In genomic region chr12:88052686-88053085, GRCh38 we compare ENCODE assay signal across 8 cellular contexts. TPM values are rescaled to one million over a fixed set of nuclear protein-coding genes. Genes with fewer than 3 reads are reported as not detected.
A peak's percentile ranks its signal among the peaks of the same experiment; 100 is the strongest.
DNase-seq lines count a peak whose midpoint lies in the region; ATAC-seq and TF ChIP-seq lines count a peak whose summit lies in the region.

No MANE protein-coding gene starts in this region.

- H3K4me1 Mint-ChIP-seq in stimulated activated memory B cell treated with anti-CD40 and anti-IgM and Interleukin-4, amounts not matched to agents 10 μg/mL and 1 μg/mL and 100 μg/mL, for 72 hours: no peaks in the 10 kb centered on the region

- DNase-seq in Right ventricle myocardium superior (no peak), right atrium auricular region (ENCODE audit: low spot score) (no peak), NCI-H526 (lab: John Stamatoyannopoulos, UW) (peak; percentile 42 to 63), body of pancreas (peak; percentile 21 to 42 (median 30)), right lobe of liver (peak in 2 of 3 donors; percentile 26 to 51), GDM1 (lab: John Stamatoyannopoulos, UW) (no peak)

- no peak overlapping the region for H3K27ac ChIP-seq in right atrium auricular region
- H3K27ac ChIP-seq in body of pancreas: no peak overlapping the region
- H3K27ac ChIP-seq in right lobe of liver: no peak overlapping the region

- intact Hi-C loops in Right ventricle myocardium superior (cut with DNase I) (no loop called here), body of pancreas (cut with DNase I) (no loop called here), right lobe of liver (cut with DNase I) (no loop called here)

- H3K9me3 ChIP-seq in right atrium auricular region: no peaks in the 10 kb centered on the region
- H3K9me3 ChIP-seq in body of pancreas: no peaks in the 10 kb centered on the region
- H3K9me3 ChIP-seq in right lobe of liver: no peaks in the 10 kb centered on the region

- no peaks in the 10 kb centered on the region for H3K27me3 Mint-ChIP-seq in stimulated activated memory B cell treated with anti-CD40 and anti-IgM and Interleukin-4, amounts not matched to agents 10 μg/mL and 1 μg/mL and 100 μg/mL, for 72 hours

- no peak for TF ChIP-seq POLR2A in body of pancreas (IDR thresholded peaks at IDR 0.05)
- no peak for TF ChIP-seq POLR2A in right lobe of liver (IDR thresholded peaks at IDR 0.05)

- no peak overlapping the region for H3K4me3 ChIP-seq in right atrium auricular region
- H3K4me3 ChIP-seq in body of pancreas: no peak overlapping the region
- no peak overlapping the region for H3K4me3 ChIP-seq in right lobe of liver

- peak in 1 of 2 donors; percentile 47 for TF ChIP-seq CTCF in right atrium auricular region (IDR thresholded peaks at IDR 0.05)
- TF ChIP-seq CTCF in body of pancreas (IDR thresholded peaks at IDR 0.05): peak in 4 of 7 experiments; percentile 20 to 36 (median 30)
- TF ChIP-seq CTCF in right lobe of liver (IDR thresholded peaks at IDR 0.05): peak; percentile 41 to 64 (median 58)

- no peak overlapping the region for H3K4me3 Mint-ChIP-seq in stimulated activated memory B cell treated with anti-CD40 and anti-IgM and Interleukin-4, amounts not matched to agents 10 μg/mL and 1 μg/mL and 100 μg/mL, for 72 hours

- no peak overlapping the region for H3K27ac Mint-ChIP-seq in stimulated activated memory B cell treated with anti-CD40 and anti-IgM and Interleukin-4, amounts not matched to agents 10 μg/mL and 1 μg/mL and 100 μg/mL, for 72 hours

- H3K9me3 Mint-ChIP-seq in stimulated activated memory B cell treated with anti-CD40 and anti-IgM and Interleukin-4, amounts not matched to agents 10 μg/mL and 1 μg/mL and 100 μg/mL, for 72 hours: no peaks in the 10 kb centered on the region

- ATAC-seq in Right ventricle myocardium superior (ENCODE audit: poor library complexity): peak; percentile 65
- peak; percentile 46 for ATAC-seq in HG03060 (IDR thresholded peaks at IDR 0.05; ENCODE audit: low read depth, unreplicated experiment)
- peak; percentile 56 for ATAC-seq in body of pancreas
- peak; percentile 90 to 95 (median 92) for ATAC-seq in right lobe of liver
- ATAC-seq in stimulated activated memory B cell treated with anti-CD40 and anti-IgM and Interleukin-4, amounts not matched to agents 10 μg/mL and 1 μg/mL and 100 μg/mL, for 72 hours: no peak

- peaks cover 31% of the 10 kb centered on the region for H3K36me3 Mint-ChIP-seq in stimulated activated memory B cell treated with anti-CD40 and anti-IgM and Interleukin-4, amounts not matched to agents 10 μg/mL and 1 μg/mL and 100 μg/mL, for 72 hours

- H3K4me1 ChIP-seq in right atrium auricular region (no peaks in the 10 kb centered on the region), body of pancreas (no peaks in the 10 kb centered on the region), right lobe of liver (no peaks in the 10 kb centered on the region)

- WGBS in body of pancreas, 2 donors: 72 to 84% methylated on average over 1 of the region's 1 CpG
- 79% methylated on average over 1 of the region's 1 CpG for WGBS in right lobe of liver (ENCODE audit: insufficient coverage, low coverage, low lambda C conversion rate, missing lambda C conversion rate)

- peaks cover 28% of the 10 kb centered on the region for H3K36me3 ChIP-seq in right atrium auricular region
- H3K36me3 ChIP-seq in body of pancreas (replicated peaks in 1 of 2; ENCODE audit: insufficient read depth in 1 of 2, low read depth in 2 of 2): peaks cover 0 to 8% of the 10 kb centered on the region in 2 donors
- H3K36me3 ChIP-seq in right lobe of liver: peaks cover 0 to 21% (median 8%) of the 10 kb centered on the region in 4 donors

- no peaks in the 10 kb centered on the region for H3K27me3 ChIP-seq in right atrium auricular region
- H3K27me3 ChIP-seq in body of pancreas: no peaks in the 10 kb centered on the region
- H3K27me3 ChIP-seq in right lobe of liver: no peaks in the 10 kb centered on the region

RNA-seq across cellular contexts. Expression of gene C12orf50, which starts 23.5 kb away (rescaled TPM):
- total RNA-seq in Right ventricle myocardium superior (0.11 TPM), right atrium auricular region (not detected), body of pancreas (not detected), right lobe of liver (not detected)

Comparison
In these comparisons a context has a peak if more than half of its experiments do, and no peak if none do; other contexts are left out.
1. DNase-seq: peak in NCI-H526 (2 of 2), body of pancreas (4 of 4) and right lobe of liver (2 of 3); none in Right ventricle myocardium superior (single experiment), right atrium auricular region (single experiment) and GDM1 (single experiment).